21 cellular contexts compared by ENCODE assay signal in genomic region chr15:83700082-83700481, GRCh38. TPM values are rescaled to one million over a fixed set of nuclear protein-coding genes. Genes with fewer than 3 reads are reported as not detected.
DNase-seq lines count a peak whose midpoint lies in the region; ATAC-seq and TF ChIP-seq lines count a peak whose summit lies in the region.
"Had no signal": no experiment of that assay in that cellular context is flagged by ENCODE, and none has a peak within 500 bp of the region (broad histone marks: within the 10 kb centered on the region; RNA-seq: fewer than 3 reads in every experiment).

No MANE protein-coding gene starts in this region.

- 86% methylated on average over 3 of the region's 3 CpGs for WGBS in right cardiac atrium

- DNase-seq in G401 (ENCODE audit: low spot score) (peak; percentile 24), cerebellar cortex (ENCODE audit: low spot score) (peak; percentile 22), left cardiac atrium (peak; percentile 39), right cardiac atrium (peak in 1 of 3 donors; percentile 40), vagina (ENCODE audit: extremely low spot score in 2 of 2) (no peak), DMS 273 treated with DMSO at 0.1 percent for 48 hours (lab: John Stamatoyannopoulos, UW) (no peak), upper lobe of right lung (no peak)
- DNase-seq: C1 segment of cervical spinal cord; Calu3; CD4-positive, alpha-beta memory T cell; COR-L47; DMS153; DND-41; GDM1; H9 had no signal

- H3K4me1 ChIP-seq in right cardiac atrium (ENCODE audit: control insufficient read depth, insufficient read depth, low read length) (peaks cover 16% of the 10 kb centered on the region), vagina (peaks cover 5% of the 10 kb centered on the region), upper lobe of right lung (no peaks in the 10 kb centered on the region)

- ATAC-seq in left cardiac atrium (peak in 1 of 2 donors; percentile 7), right cardiac atrium (peak; percentile 23 to 45), upper lobe of right lung (no peak), HG03432 (IDR thresholded peaks at IDR 0.05; ENCODE audit: unreplicated experiment) (no peak)
- ATAC-seq: GM12878, GM23338, HCT116 had no signal

- intact Hi-C loops in left cardiac atrium (cut with DNase I) (no loop called here), right cardiac atrium (cut with DNase I) (no loop called here), vagina (cut with DNase I) (no loop called here), upper lobe of right lung (cut with DNase I) (no loop called here)

- TF ChIP-seq CTCF in vagina (IDR thresholded peaks at IDR 0.05) (no peak), upper lobe of right lung (IDR thresholded peaks at IDR 0.05) (no peak)

- H3K27ac ChIP-seq in right cardiac atrium (ENCODE audit: low read length) (no peak overlapping the region), vagina (no peak overlapping the region), upper lobe of right lung (no peak overlapping the region)

- in situ Hi-C loops in G401 (cut with HindIII; ENCODE audit: low sequenced_read_pairs): no loop called here

- H3K36me3 ChIP-seq in vagina (no peaks in the 10 kb centered on the region), upper lobe of right lung (no peaks in the 10 kb centered on the region)

- TF ChIP-seq POLR2A in vagina (IDR thresholded peaks at IDR 0.05): no peak

- H3K4me3 ChIP-seq in right cardiac atrium (ENCODE audit: low read length) (no peak overlapping the region), vagina (no peak overlapping the region), upper lobe of right lung (no peak overlapping the region)
- H3K4me3 ChIP-seq: GM12878, GM23338 had no signal

- H3K9me3 ChIP-seq in right cardiac atrium (ENCODE audit: control insufficient read depth, low read length) (no peaks in the 10 kb centered on the region), vagina (no peaks in the 10 kb centered on the region), upper lobe of right lung (no peaks in the 10 kb centered on the region)

- no peaks in the 10 kb centered on the region for H3K27me3 ChIP-seq in right cardiac atrium (ENCODE audit: control insufficient read depth, insufficient read depth)
- no peaks in the 10 kb centered on the region for H3K27me3 ChIP-seq in vagina
- H3K27me3 ChIP-seq in upper lobe of right lung: no peaks in the 10 kb centered on the region

RNA-seq across cellular contexts. Expression of gene ADAMTSL3, which starts 46.2 kb away (rescaled TPM):
- 0.10 TPM in 1 of 2 replicates, not detected in the other for total RNA-seq in G401 (2014; rRNA removed; shearing (Covaris generic))
- total RNA-seq in left cardiac atrium (10 to 100 TPM; 22.8 to 25.8 TPM), right cardiac atrium (10 to 100 TPM; 31.3 to 50.2 (median 47.1) TPM), vagina (4.2 TPM), upper lobe of right lung (26.2 TPM)
- 4.7 TPM for polyA plus RNA-seq in right cardiac atrium
- total RNA-seq: A172; CD4-positive, alpha-beta memory T cell had no signal
- polyA plus RNA-seq: BJ; CD4-positive, alpha-beta memory T cell had no signal

Comparison
In these comparisons a context has a peak if more than half of its experiments do, and no peak if none do; other contexts are left out.
1. DNase-seq: peak in G401 (single experiment), cerebellar cortex (single experiment) and left cardiac atrium (single experiment); none in vagina (0 of 2), DMS 273 treated with DMSO at 0.1 percent for 48 hours (single experiment) and upper lobe of right lung (single experiment).
2. ATAC-seq: peak in right cardiac atrium (2 of 2); none in upper lobe of right lung (single experiment) and HG03432 (single experiment).